Comparison of ENCODE assay signal across 21 cellular contexts in the genomic region with DNA sequence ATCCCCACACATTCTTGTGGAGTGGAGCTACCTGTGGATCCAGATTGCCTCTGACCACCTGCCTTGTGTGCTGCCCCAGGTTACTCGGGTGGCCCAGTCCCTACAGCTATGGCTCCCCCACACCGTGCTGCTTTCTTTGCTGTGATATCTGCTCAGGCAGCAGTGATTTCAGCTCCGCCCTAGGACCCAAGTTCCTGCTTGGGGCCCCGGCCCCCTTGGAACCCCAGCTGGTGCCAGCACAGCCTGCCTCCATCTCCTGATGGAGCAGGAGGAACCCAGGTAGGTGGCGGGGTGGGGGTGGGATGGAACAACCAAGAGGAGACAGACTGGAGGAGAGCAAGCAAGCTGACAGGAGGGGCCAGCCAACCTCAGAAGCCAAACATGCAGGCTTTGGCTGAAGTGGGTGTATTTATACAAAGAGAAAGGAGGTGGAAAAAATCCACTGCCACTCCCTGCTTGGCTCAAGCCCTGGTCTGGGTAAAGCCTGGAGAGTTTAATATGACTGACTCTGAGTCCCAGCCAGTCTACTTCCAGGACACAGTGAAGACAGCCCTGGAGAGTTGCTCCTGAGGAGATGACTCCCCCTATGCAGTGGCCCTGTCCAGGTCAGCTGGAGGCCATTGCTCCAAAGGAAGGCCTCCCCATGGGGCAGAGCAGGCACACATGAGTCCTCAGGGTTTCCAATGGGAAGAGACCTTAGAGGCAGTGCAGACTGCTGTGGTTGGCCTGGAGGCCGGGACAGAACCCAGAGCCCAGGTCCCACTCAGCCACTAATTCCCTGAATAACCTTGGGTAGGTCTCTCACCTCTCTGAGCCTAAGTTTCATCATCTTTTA.
"Had no signal": no experiment of that assay in that cellular context is flagged by ENCODE, and none has a peak within 500 bp of the region (broad histone marks: within the 10 kb centered on the region; RNA-seq: fewer than 3 reads in every experiment).

No MANE protein-coding gene starts in this region.

- H3K36me3 Mint-ChIP-seq: activated CD4-positive, alpha-beta memory T cell treated with anti-CD3 and anti-CD28 coated beads for 36 hours; activated naive CD8-positive, alpha-beta T cell; WTC11 had no signal

- H3K4me3 Mint-ChIP-seq: activated CD4-positive, alpha-beta memory T cell treated with anti-CD3 and anti-CD28 coated beads for 36 hours; activated CD4-positive, alpha-beta T cell treated with anti-CD3 and anti-CD28 coated beads, Interleukin-2, amount 10 ng/mL, durations not matched to agents 7 days and 5 days; activated naive CD4-positive, alpha-beta T cell treated with anti-CD3 and anti-CD28 coated beads for 36 hours; activated naive CD8-positive, alpha-beta T cell; activated T-cell treated with anti-CD3 and anti-CD28 coated beads, Interleukin-2, amount 50 U/mL, for 4 hours; T-helper 17 cell; WTC11 had no signal

- H3K4me1 ChIP-seq: breast epithelium had no signal

- H3K9me3 Mint-ChIP-seq: activated CD4-positive, alpha-beta memory T cell treated with anti-CD3 and anti-CD28 coated beads for 36 hours; activated CD4-positive, alpha-beta T cell treated with anti-CD3 and anti-CD28 coated beads, Interleukin-2, amount 10 ng/mL, durations not matched to agents 7 days and 5 days; activated naive CD4-positive, alpha-beta T cell treated with anti-CD3 and anti-CD28 coated beads for 36 hours; activated T-cell treated with anti-CD3 and anti-CD28 coated beads, Interleukin-2, amount 50 U/mL, for 4 hours; WTC11 had no signal

- H3K4me3 ChIP-seq: breast epithelium had no signal

- H3K36me3 ChIP-seq: breast epithelium had no signal

- H3K9me3 ChIP-seq: breast epithelium had no signal

- H3K27ac ChIP-seq: breast epithelium had no signal

- H3K4me1 Mint-ChIP-seq: activated CD4-positive, alpha-beta T cell treated with anti-CD3 and anti-CD28 coated beads, Interleukin-2, amount 10 ng/mL, durations not matched to agents 7 days and 5 days; T-helper 17 cell; WTC11 had no signal

- H3K27me3 Mint-ChIP-seq: activated CD4-positive, alpha-beta memory T cell treated with anti-CD3 and anti-CD28 coated beads for 36 hours; activated CD4-positive, alpha-beta T cell treated with anti-CD3 and anti-CD28 coated beads, Interleukin-2, amount 10 ng/mL, durations not matched to agents 7 days and 5 days; activated naive CD8-positive, alpha-beta T cell; T-helper 17 cell had no signal

- ATAC-seq: activated T-cell treated with anti-CD3 and anti-CD28 coated beads, Interleukin-2, amount 50 U/mL, for 4 hours; PC-3; T-helper 17 cell; WTC11 had no signal

- H3K27ac Mint-ChIP-seq: activated CD4-positive, alpha-beta memory T cell treated with anti-CD3 and anti-CD28 coated beads for 36 hours; activated CD4-positive, alpha-beta T cell treated with anti-CD3 and anti-CD28 coated beads, Interleukin-2, amount 10 ng/mL, durations not matched to agents 7 days and 5 days; activated naive CD4-positive, alpha-beta T cell treated with anti-CD3 and anti-CD28 coated beads for 36 hours; activated naive CD8-positive, alpha-beta T cell; T-helper 17 cell; WTC11 had no signal

- DNase-seq: activated CD4-positive, alpha-beta memory T cell treated with anti-CD3 and anti-CD28 coated beads for 36 hours; activated CD4-positive, alpha-beta T cell treated with anti-CD3 and anti-CD28 coated beads, Interleukin-2, amount 10 ng/mL, durations not matched to agents 7 days and 5 days; activated CD4-positive, CD25-positive, alpha-beta regulatory T cell treated with anti-CD3 and anti-CD28 coated beads, Interleukin-2, amount 50 U/mL, for 72 hours; activated CD8-positive, alpha-beta memory T cell treated with anti-CD3 and anti-CD28 coated beads for 24 hours; activated effector memory CD4-positive, alpha-beta T cell treated with anti-CD3 and anti-CD28 coated beads, Interleukin-2, amount 50 U/mL, for 16 hours; activated naive CD4-positive, alpha-beta T cell treated with anti-CD3 and anti-CD28 coated beads for 36 hours; activated T-cell treated with anti-CD3 and anti-CD28 coated beads, Interleukin-2, amount 50 U/mL, for 4 hours; caudate nucleus; NCI-H1105 treated with DMSO at 0.1 percent for 48 hours; NCI-H1436 treated with DMSO at 0.1 percent for 48 hours; NCI-H187; NCI-H2081 treated with DMSO at 0.1 percent for 48 hours; NCI-H446; NCI-H524; PC-3; SHP77 treated with DMSO at 0.1 percent for 48 hours; T-helper 17 cell; T-helper 9 cell had no signal
